ENCODE assay signal across 1 cellular context in genomic region chr7:129845178-129845971, GRCh38.
TF ChIP-seq lines count a peak whose summit lies in the region.

No MANE protein-coding gene starts in this region.

TF ChIP-seq in K562, 482 proteins besides CTCF, POLR2A, EP300 and RAD21 (continued from another document and continues in another):
- TF ChIP-seq, protein P1, sequence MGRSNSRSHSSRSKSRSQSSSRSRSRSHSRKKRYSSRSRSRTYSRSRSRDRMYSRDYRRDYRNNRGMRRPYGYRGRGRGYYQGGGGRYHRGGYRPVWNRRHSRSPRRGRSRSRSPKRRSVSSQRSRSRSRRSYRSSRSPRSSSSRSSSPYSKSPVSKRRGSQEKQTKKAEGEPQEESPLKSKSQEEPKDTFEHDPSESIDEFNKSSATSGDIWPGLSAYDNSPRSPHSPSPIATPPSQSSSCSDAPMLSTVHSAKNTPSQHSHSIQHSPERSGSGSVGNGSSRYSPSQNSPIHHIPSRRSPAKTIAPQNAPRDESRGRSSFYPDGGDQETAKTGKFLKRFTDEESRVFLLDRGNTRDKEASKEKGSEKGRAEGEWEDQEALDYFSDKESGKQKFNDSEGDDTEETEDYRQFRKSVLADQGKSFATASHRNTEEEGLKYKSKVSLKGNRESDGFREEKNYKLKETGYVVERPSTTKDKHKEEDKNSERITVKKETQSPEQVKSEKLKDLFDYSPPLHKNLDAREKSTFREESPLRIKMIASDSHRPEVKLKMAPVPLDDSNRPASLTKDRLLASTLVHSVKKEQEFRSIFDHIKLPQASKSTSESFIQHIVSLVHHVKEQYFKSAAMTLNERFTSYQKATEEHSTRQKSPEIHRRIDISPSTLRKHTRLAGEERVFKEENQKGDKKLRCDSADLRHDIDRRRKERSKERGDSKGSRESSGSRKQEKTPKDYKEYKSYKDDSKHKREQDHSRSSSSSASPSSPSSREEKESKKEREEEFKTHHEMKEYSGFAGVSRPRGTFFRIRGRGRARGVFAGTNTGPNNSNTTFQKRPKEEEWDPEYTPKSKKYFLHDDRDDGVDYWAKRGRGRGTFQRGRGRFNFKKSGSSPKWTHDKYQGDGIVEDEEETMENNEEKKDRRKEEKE (IDR thresholded peaks at IDR 0.05; ENCODE audit: borderline replicate concordance in 1 of 2, control insufficient read depth in 1 of 2, low read depth in 2 of 2, low read length in 1 of 2), result no peak
- TF ChIP-seq POLR3G (IDR thresholded peaks at IDR 0.05; ENCODE audit: extremely low read depth, insufficient read length, insufficient replicate concordance), result no peak
- no peak for TF ChIP-seq SIN3A (IDR thresholded peaks at IDR 0.05; ENCODE audit: borderline replicate concordance in 2 of 2, control insufficient read depth in 1 of 2, low read depth in 2 of 2, low read length in 2 of 2)
- no peak; the same call in 1 of the 2 replicates for TF ChIP-seq HDAC2 (IDR thresholded peaks at IDR 0.05)
- no peak for TF ChIP-seq PHF8 (IDR thresholded peaks at IDR 0.05; ENCODE audit: borderline replicate concordance, low read length)
- TF ChIP-seq ZBTB12 (CRISPR knock-in tag; IDR thresholded peaks at IDR 0.05), result no peak
- no peak; the same call in 1 of the 2 replicates for TF ChIP-seq ZNF143 (CRISPR knock-in tag; IDR thresholded peaks at IDR 0.05)
- TF ChIP-seq, protein P2, sequence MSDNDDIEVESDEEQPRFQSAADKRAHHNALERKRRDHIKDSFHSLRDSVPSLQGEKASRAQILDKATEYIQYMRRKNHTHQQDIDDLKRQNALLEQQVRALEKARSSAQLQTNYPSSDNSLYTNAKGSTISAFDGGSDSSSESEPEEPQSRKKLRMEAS (CRISPR knock-in tag; IDR thresholded peaks at IDR 0.05), result no peak
- TF ChIP-seq CC2D1A (IDR thresholded peaks at IDR 0.05), result no peak
- no peak for TF ChIP-seq ZNF253 (CRISPR knock-in tag; conservative IDR thresholded peaks at IDR 0.05)
- no peak for TF ChIP-seq ZFP91 (CRISPR knock-in tag; IDR thresholded peaks at IDR 0.05)
- peak; percentile 37; the same call in 1 of the 2 replicates for TF ChIP-seq FOSL1 (tag; conservative IDR thresholded peaks at IDR 0.05)
- no peak for TF ChIP-seq MTA1 (IDR thresholded peaks at IDR 0.05; ENCODE audit: borderline replicate concordance)
- TF ChIP-seq, protein P3, sequence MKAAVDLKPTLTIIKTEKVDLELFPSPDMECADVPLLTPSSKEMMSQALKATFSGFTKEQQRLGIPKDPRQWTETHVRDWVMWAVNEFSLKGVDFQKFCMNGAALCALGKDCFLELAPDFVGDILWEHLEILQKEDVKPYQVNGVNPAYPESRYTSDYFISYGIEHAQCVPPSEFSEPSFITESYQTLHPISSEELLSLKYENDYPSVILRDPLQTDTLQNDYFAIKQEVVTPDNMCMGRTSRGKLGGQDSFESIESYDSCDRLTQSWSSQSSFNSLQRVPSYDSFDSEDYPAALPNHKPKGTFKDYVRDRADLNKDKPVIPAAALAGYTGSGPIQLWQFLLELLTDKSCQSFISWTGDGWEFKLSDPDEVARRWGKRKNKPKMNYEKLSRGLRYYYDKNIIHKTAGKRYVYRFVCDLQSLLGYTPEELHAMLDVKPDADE (conservative IDR thresholded peaks at IDR 0.05; ENCODE audit: control insufficient read depth, low read depth, low read length), result no peak
- TF ChIP-seq NR2C1 (IDR thresholded peaks at IDR 0.05), result peak; percentile 73
- TF ChIP-seq NR2C1 (tag; IDR thresholded peaks at IDR 0.05), result peak; percentile 74
- no peak for TF ChIP-seq CEBPG (CRISPR knock-in tag; IDR thresholded peaks at IDR 0.05)
- TF ChIP-seq CEBPG (tag; conservative IDR thresholded peaks at IDR 0.05 in 1 of 2, IDR thresholded peaks at IDR 0.05 in 1 of 2), result 0 out of 4 replicates have a peak, but pooled peaks of 1 of the 2 experiments have one; percentile 23
- no peak for TF ChIP-seq E2F3 (CRISPR knock-in tag; IDR thresholded peaks at IDR 0.05)
- peak; percentile 16 to 28; a peak in 1 of 4 replicates for TF ChIP-seq TRIM24 (IDR thresholded peaks at IDR 0.05)
- TF ChIP-seq, protein P4, sequence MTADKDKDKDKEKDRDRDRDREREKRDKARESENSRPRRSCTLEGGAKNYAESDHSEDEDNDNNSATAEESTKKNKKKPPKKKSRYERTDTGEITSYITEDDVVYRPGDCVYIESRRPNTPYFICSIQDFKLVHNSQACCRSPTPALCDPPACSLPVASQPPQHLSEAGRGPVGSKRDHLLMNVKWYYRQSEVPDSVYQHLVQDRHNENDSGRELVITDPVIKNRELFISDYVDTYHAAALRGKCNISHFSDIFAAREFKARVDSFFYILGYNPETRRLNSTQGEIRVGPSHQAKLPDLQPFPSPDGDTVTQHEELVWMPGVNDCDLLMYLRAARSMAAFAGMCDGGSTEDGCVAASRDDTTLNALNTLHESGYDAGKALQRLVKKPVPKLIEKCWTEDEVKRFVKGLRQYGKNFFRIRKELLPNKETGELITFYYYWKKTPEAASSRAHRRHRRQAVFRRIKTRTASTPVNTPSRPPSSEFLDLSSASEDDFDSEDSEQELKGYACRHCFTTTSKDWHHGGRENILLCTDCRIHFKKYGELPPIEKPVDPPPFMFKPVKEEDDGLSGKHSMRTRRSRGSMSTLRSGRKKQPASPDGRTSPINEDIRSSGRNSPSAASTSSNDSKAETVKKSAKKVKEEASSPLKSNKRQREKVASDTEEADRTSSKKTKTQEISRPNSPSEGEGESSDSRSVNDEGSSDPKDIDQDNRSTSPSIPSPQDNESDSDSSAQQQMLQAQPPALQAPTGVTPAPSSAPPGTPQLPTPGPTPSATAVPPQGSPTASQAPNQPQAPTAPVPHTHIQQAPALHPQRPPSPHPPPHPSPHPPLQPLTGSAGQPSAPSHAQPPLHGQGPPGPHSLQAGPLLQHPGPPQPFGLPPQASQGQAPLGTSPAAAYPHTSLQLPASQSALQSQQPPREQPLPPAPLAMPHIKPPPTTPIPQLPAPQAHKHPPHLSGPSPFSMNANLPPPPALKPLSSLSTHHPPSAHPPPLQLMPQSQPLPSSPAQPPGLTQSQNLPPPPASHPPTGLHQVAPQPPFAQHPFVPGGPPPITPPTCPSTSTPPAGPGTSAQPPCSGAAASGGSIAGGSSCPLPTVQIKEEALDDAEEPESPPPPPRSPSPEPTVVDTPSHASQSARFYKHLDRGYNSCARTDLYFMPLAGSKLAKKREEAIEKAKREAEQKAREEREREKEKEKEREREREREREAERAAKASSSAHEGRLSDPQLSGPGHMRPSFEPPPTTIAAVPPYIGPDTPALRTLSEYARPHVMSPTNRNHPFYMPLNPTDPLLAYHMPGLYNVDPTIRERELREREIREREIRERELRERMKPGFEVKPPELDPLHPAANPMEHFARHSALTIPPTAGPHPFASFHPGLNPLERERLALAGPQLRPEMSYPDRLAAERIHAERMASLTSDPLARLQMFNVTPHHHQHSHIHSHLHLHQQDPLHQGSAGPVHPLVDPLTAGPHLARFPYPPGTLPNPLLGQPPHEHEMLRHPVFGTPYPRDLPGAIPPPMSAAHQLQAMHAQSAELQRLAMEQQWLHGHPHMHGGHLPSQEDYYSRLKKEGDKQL (CRISPR knock-in tag; IDR thresholded peaks at IDR 0.05; ENCODE audit: borderline replicate concordance), result no peak
- TF ChIP-seq MAFK (IDR thresholded peaks at IDR 0.05; ENCODE audit: low read length), result peak; percentile 10; the same call in 1 of the 2 replicates
- TF ChIP-seq FOXK2 (conservative IDR thresholded peaks at IDR 0.05 in 1 of 2, IDR thresholded peaks at IDR 0.05 in 1 of 2; ENCODE audit: low read depth in 2 of 2), result no peak
- no peak for TF ChIP-seq SAFB2 (IDR thresholded peaks at IDR 0.05; ENCODE audit: borderline replicate concordance, low read depth, low read length, severe bottlenecking)
- TF ChIP-seq MGA (IDR thresholded peaks at IDR 0.05), result no peak
- no peak for TF ChIP-seq ZBTB7A (IDR thresholded peaks at IDR 0.05; ENCODE audit: borderline replicate concordance, control insufficient read depth, low read depth, low read length)
- TF ChIP-seq NFE2 (IDR thresholded peaks at IDR 0.05; ENCODE audit: low read depth), result no peak
- TF ChIP-seq, protein P5, sequence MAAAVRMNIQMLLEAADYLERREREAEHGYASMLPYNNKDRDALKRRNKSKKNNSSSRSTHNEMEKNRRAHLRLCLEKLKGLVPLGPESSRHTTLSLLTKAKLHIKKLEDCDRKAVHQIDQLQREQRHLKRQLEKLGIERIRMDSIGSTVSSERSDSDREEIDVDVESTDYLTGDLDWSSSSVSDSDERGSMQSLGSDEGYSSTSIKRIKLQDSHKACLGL (CRISPR knock-in tag; IDR thresholded peaks at IDR 0.05; ENCODE audit: borderline replicate concordance, poor library complexity, severe bottlenecking), result no peak
